ENCODE assay signal across 1 cellular context in the genomic region with DNA sequence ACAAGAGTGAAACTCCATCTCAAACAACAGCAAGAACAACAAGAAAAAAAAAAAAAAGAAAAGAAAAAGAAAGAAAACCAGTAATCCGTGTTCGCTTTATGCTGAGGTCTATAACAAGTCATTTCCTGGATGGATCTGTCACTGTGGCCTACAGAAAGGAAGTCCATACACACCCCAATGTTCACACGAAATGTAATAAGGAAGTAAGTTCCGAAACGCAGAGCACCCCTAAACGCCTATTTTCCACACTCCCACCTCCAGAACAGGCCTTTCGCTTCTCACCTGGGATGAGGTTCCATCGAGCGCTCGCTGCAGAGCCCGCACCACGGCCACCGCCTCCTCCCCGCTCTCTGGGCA.
TF ChIP-seq lines count a peak whose summit lies in the region.

No MANE protein-coding gene starts in this region.

TF ChIP-seq in endothelial cell of umbilical vein, 7 proteins besides CTCF, POLR2A, EP300 and RAD21:
- TF ChIP-seq MYC (IDR thresholded peaks at IDR 0.05; ENCODE audit: low read depth, low read length) = no peak
- TF ChIP-seq GATA2 (IDR thresholded peaks at IDR 0.05; ENCODE audit: insufficient read depth, insufficient read length, low read depth, low read length) = no peak
- TF ChIP-seq POLR2AphosphoS5 (IDR thresholded peaks at IDR 0.05; ENCODE audit: insufficient read depth, low read depth, low read length) = no peak
- TF ChIP-seq, protein P1, sequence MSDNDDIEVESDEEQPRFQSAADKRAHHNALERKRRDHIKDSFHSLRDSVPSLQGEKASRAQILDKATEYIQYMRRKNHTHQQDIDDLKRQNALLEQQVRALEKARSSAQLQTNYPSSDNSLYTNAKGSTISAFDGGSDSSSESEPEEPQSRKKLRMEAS (IDR thresholded peaks at IDR 0.05; ENCODE audit: insufficient read depth, insufficient read length) = no peak
- TF ChIP-seq EZH2 (IDR thresholded peaks at IDR 0.05; ENCODE audit: borderline replicate concordance, low read depth, low read length, severe bottlenecking) = no peak
- no peak for TF ChIP-seq JUN (IDR thresholded peaks at IDR 0.05; ENCODE audit: borderline replicate concordance, insufficient read depth, insufficient read length, low read depth)
- no peak for TF ChIP-seq FOS (IDR thresholded peaks at IDR 0.05; ENCODE audit: borderline replicate concordance, insufficient read depth, low read length)
